Comparison of ENCODE assay signal across 1 cellular context in genomic region chr11:58770166-58770565, GRCh38.
TF ChIP-seq lines count a peak whose summit lies in the region.

No MANE protein-coding gene starts in this region.

TF ChIP-seq in K562, 482 proteins besides CTCF, POLR2A, EP300 and RAD21 (continued from another document):
- TF ChIP-seq ZBTB49 (CRISPR knock-in tag; IDR thresholded peaks at IDR 0.05; ENCODE audit: borderline replicate concordance) = no peak
- no peak for TF ChIP-seq MED1 (CRISPR knock-in tag; IDR thresholded peaks at IDR 0.05; ENCODE audit: borderline replicate concordance)
- no peak for TF ChIP-seq FOXK1 (CRISPR knock-in tag; IDR thresholded peaks at IDR 0.05; ENCODE audit: borderline replicate concordance)
- TF ChIP-seq ZNF668 (CRISPR knock-in tag; IDR thresholded peaks at IDR 0.05) = no peak
- TF ChIP-seq ZNF507 (tag; conservative IDR thresholded peaks at IDR 0.05) = no peak
- peak; percentile 71 for TF ChIP-seq DPF2 (IDR thresholded peaks at IDR 0.05)
- no peak for TF ChIP-seq ZNF444 (CRISPR knock-in tag; IDR thresholded peaks at IDR 0.05)
